ENCODE assay signal across 11 cellular contexts in genomic region chr1:41665962-41666917, GRCh38.
DNase-seq lines count a peak whose midpoint lies in the region; ATAC-seq, FAIRE-seq and TF ChIP-seq lines count a peak whose summit lies in the region.
"Had no signal": no experiment of that assay in that cellular context is flagged by ENCODE, and none has a peak within 500 bp of the region (broad histone marks: within the 10 kb centered on the region; RNA-seq: fewer than 3 reads in every experiment).

No MANE protein-coding gene starts in this region.

- WGBS in hepatocyte (ENCODE audit: low lambda C conversion rate, missing lambda C conversion rate) = 96% methylated on average over 6 of the region's 6 CpGs
- whole genome bisulfite sequencing in GM23248 (ENCODE audit: low coverage in 1 of 2, low lambda C conversion rate in 2 of 2, missing lambda C conversion rate in 2 of 2), 2 experiments = 87 to 92% methylated on average over 6 of the region's 6 CpGs

- POLR2A ChIA-PET in activated CD4-positive, alpha-beta memory T cell treated with anti-CD3 and anti-CD28 coated beads, Interleukin-2, amount 10 ng/mL, durations not matched to agents 7 days and 5 days (lab: Charles Lee) = interaction anchor here (0.7 to 7.0 kb wide), 9 partner anchors 12 to 253 kb away, joined by 3 to 64 read pairs (median 3); partner anchors contain the start of gene HIVEP3

- H3K27me3 ChIP-seq in BLaER1 (no peaks in the 10 kb centered on the region), hepatocyte (peaks cover 4% of the 10 kb centered on the region), GM23248 (replicated peaks; ENCODE audit: insufficient read depth) (no peaks in the 10 kb centered on the region)

- H3K4me1 Mint-ChIP-seq in activated CD4-positive, alpha-beta memory T cell treated with anti-CD3 and anti-CD28 coated beads, Interleukin-2, amount 10 ng/mL, durations not matched to agents 7 days and 5 days = peaks cover 86% of the 10 kb centered on the region

- H3K9me3 ChIP-seq in BLaER1 (no peaks in the 10 kb centered on the region), hepatocyte (ENCODE audit: low read depth) (no peaks in the 10 kb centered on the region), GM23248 (ENCODE audit: low read depth) (no peaks in the 10 kb centered on the region)

- H3K9me2 ChIP-seq in hepatocyte (replicated peaks; ENCODE audit: insufficient read depth) = no peaks in the 10 kb centered on the region
- no peaks in the 10 kb centered on the region for H3K9me2 ChIP-seq in GM23248 (ENCODE audit: insufficient read depth)

- no peak overlapping the region for H3K4me3 Mint-ChIP-seq in activated CD4-positive, alpha-beta memory T cell treated with anti-CD3 and anti-CD28 coated beads, Interleukin-2, amount 10 ng/mL, durations not matched to agents 7 days and 5 days

- ATAC-seq in HG03521 (IDR thresholded peaks at IDR 0.05; ENCODE audit: unreplicated experiment) = no peak

- no peak overlapping the region for H3K9ac ChIP-seq in BLaER1
- no peak overlapping the region for H3K9ac ChIP-seq in GM23248

- H3K36me3 ChIP-seq in BLaER1 (no peaks in the 10 kb centered on the region), hepatocyte (replicated peaks; ENCODE audit: insufficient read depth, low read depth) (no peaks in the 10 kb centered on the region), GM23248 (ENCODE audit: low read depth) (no peaks in the 10 kb centered on the region)

- H3K79me2 ChIP-seq in hepatocyte = no peaks in the 10 kb centered on the region
- H3K79me2 ChIP-seq in GM23248 (ENCODE audit: insufficient read depth) = no peaks in the 10 kb centered on the region

- no peaks in the 10 kb centered on the region for H3K9me3 Mint-ChIP-seq in activated CD4-positive, alpha-beta memory T cell treated with anti-CD3 and anti-CD28 coated beads, Interleukin-2, amount 10 ng/mL, durations not matched to agents 7 days and 5 days

- H4K20me1 ChIP-seq in BLaER1 (peaks cover 3% of the 10 kb centered on the region; the same call in 1 of the 2 replicates), hepatocyte (ENCODE audit: insufficient read depth, poor library complexity, severe bottlenecking) (no peaks in the 10 kb centered on the region), GM23248 (ENCODE audit: insufficient read depth) (no peaks in the 10 kb centered on the region)

- TF ChIP-seq POLR2A in GM12892 (IDR thresholded peaks at IDR 0.05; ENCODE audit: low read depth, low read length) = no peak

- H3K4me3 ChIP-seq in BLaER1 = no peak overlapping the region
- no peak overlapping the region for H3K4me3 ChIP-seq in hepatocyte
- no peak overlapping the region for H3K4me3 ChIP-seq in GM23248

- in situ Hi-C loops in GM23248 (cut with MboI) = no loop called here

- H3K4me2 ChIP-seq in BLaER1 (peak overlapping the region; percentile 58), hepatocyte (no peak overlapping the region), GM23248 (ENCODE audit: unreplicated experiment) (no peak overlapping the region)

- H2AFZ ChIP-seq in hepatocyte = no peak overlapping the region
- no peak overlapping the region for H2AFZ ChIP-seq in GM23248

- no peak for DNase-seq in GM12892 (ENCODE audit: insufficient read length)
- no peak for DNase-seq in activated CD4-positive, alpha-beta memory T cell treated with anti-CD3 and anti-CD28 coated beads, Interleukin-2, amount 10 ng/mL, durations not matched to agents 7 days and 5 days
- no peak for DNase-seq in hepatocyte (ENCODE audit: low spot score)
- no peak for DNase-seq in hepatic stellate cell (ENCODE audit: low spot score)
- DNase-seq in GM23248 = no peak
- no peak for DNase-seq in HPDE6-E6E7 (ENCODE audit: extremely low spot score)
- DNase-seq: glutamatergic neuron, NCI-H1105, NCI-H774 had no signal

- CTCF ChIA-PET in activated CD4-positive, alpha-beta memory T cell treated with anti-CD3 and anti-CD28 coated beads, Interleukin-2, amount 10 ng/mL, durations not matched to agents 7 days and 5 days (lab: Charles Lee) = interaction anchor here (1.2 to 1.4 kb wide), 2 partner anchors 17 to 145 kb away, joined by 3 to 6 read pairs; no protein-coding TSS in a partner anchor

- peak; percentile 67 for FAIRE-seq in GM12892 (lab: Jason Lieb, UNC)

- H3K36me3 Mint-ChIP-seq in activated CD4-positive, alpha-beta memory T cell treated with anti-CD3 and anti-CD28 coated beads, Interleukin-2, amount 10 ng/mL, durations not matched to agents 7 days and 5 days (ENCODE audit: low read depth) = peaks cover 5% of the 10 kb centered on the region

- TF ChIP-seq CTCF in hepatocyte (IDR thresholded peaks at IDR 0.05; ENCODE audit: poor library complexity) = no peak

- H3K27ac ChIP-seq in BLaER1 (0 out of 2 replicates have a peak overlapping the region, but pooled peaks have one; percentile 1), hepatocyte (peak overlapping the region; percentile 68), GM23248 (no peak overlapping the region)

- no peaks in the 10 kb centered on the region for H3K27me3 Mint-ChIP-seq in activated CD4-positive, alpha-beta memory T cell treated with anti-CD3 and anti-CD28 coated beads, Interleukin-2, amount 10 ng/mL, durations not matched to agents 7 days and 5 days

- peak overlapping the region; percentile 81 for H3K27ac Mint-ChIP-seq in activated CD4-positive, alpha-beta memory T cell treated with anti-CD3 and anti-CD28 coated beads, Interleukin-2, amount 10 ng/mL, durations not matched to agents 7 days and 5 days

- 0 out of 2 replicates have a peak, but pooled peaks cover 4% of the 10 kb centered on the region for H3F3A ChIP-seq in GM23248 (ENCODE audit: insufficient read depth)

- peaks cover 90% of the 10 kb centered on the region for H3K4me1 ChIP-seq in BLaER1
- peaks cover 12% of the 10 kb centered on the region for H3K4me1 ChIP-seq in hepatocyte (ENCODE audit: insufficient read depth)
- H3K4me1 ChIP-seq in GM23248 (ENCODE audit: insufficient read depth) = peaks cover 20% of the 10 kb centered on the region
